In the genomic region with DNA sequence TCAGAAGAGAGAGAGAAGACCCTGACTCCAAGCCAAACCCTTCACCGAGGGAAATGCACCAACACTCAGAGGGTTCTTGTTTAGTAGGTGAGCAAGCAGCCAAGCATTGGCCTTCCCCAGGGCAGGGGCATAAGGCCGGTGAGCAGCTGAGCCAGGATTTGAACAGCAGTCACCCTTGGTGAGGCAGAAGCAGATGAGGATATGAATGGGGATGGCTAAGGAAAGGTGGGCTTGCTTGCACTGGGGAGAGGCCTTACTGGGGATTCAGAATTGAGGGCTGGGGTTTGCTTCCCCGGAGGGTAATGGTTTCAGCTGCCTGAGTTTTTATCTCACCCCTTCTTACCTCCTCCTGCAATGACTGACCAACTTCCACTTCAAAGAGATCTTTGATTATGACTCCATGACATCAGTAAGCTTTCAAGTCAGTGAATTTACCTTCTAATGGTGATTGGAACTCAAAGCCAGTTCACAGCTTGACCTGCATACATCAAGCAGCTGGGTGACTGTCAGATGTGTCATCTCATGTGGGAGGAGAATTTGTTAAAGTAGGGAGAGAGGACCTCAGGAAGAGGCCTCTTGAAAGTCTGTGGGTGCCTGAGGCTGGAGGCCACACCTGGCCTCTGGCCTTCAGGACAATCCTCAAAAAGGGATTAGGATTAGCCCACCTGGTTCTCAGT, we compare ENCODE assay signal across 7 cellular contexts.
DNase-seq lines count a peak whose midpoint lies in the region; ATAC-seq, FAIRE-seq and TF ChIP-seq lines count a peak whose summit lies in the region.
"Not testable (repeated sequence)": the region's sequence is repeated elsewhere in the genome, so short reads cannot be mapped to it uniquely, and the experiment has no call there.

No MANE protein-coding gene starts in this region.

- not testable (repeated sequence) for TF ChIP-seq CTCF in activated CD8-positive, alpha-beta T cell treated with anti-CD3 and anti-CD28 coated beads for 36 hours (IDR thresholded peaks at IDR 0.05); bronchial epithelial cell (IDR thresholded peaks at IDR 0.05; ENCODE audit: insufficient read depth, low read length, severe bottlenecking); neural crest cell (conservative IDR thresholded peaks at IDR 0.05)

- intact Hi-C loops in activated CD8-positive, alpha-beta T cell treated with anti-CD3 and anti-CD28 coated beads for 36 hours (cut with micrococcal nuclease), result not testable (repeated sequence)

- H3K27me3 Mint-ChIP-seq in T-helper 2 cell treated with Interferon-gamma antibody and Interleukin-4, amounts not matched to agents 5 μg/mL and 100 μg/mL, for 36 hours (ENCODE audit: low read depth); activated CD8-positive, alpha-beta T cell treated with anti-CD3 and anti-CD28 coated beads for 36 hours; activated T-cell treated with anti-CD3 and anti-CD28 coated beads, Interleukin-2, amount 50 U/mL, for 72 hours (ENCODE audit: low read depth); activated naive CD8-positive, alpha-beta T cell; neural crest cell (ENCODE audit: low read depth): not testable (repeated sequence)

- FAIRE-seq in H54 (lab: Jason Lieb, UNC) (peak; percentile 43), bronchial epithelial cell (lab: Jason Lieb, UNC) (peak; percentile 32)

- not testable (repeated sequence) for H3K27me3 ChIP-seq in bronchial epithelial cell (ENCODE audit: control insufficient read depth, insufficient read depth, low read length)

- H3K36me3 ChIP-seq in bronchial epithelial cell (ENCODE audit: control insufficient read depth, insufficient read depth, low read length), result not testable (repeated sequence)

- DNase-seq in H54 (ENCODE audit: insufficient read length, low spot score); T-helper 2 cell treated with Interferon-gamma antibody and Interleukin-4, amounts not matched to agents 5 μg/mL and 100 μg/mL, for 36 hours (ENCODE audit: low spot score); bronchial epithelial cell (ENCODE audit: low read depth); neural crest cell (ENCODE audit: low read depth, low spot score): not testable (repeated sequence)
- peak; percentile 24 for DNase-seq in activated CD8-positive, alpha-beta T cell treated with anti-CD3 and anti-CD28 coated beads for 36 hours
- peak in 1 of 2 donors; percentile 60 for DNase-seq in activated T-cell treated with anti-CD3 and anti-CD28 coated beads, Interleukin-2, amount 50 U/mL, for 72 hours

- H3K4me3 ChIP-seq in bronchial epithelial cell (ENCODE audit: low read depth, low read length), result not testable (repeated sequence)

- not testable (repeated sequence) for H3K4me3 Mint-ChIP-seq in T-helper 2 cell treated with Interferon-gamma antibody and Interleukin-4, amounts not matched to agents 5 μg/mL and 100 μg/mL, for 36 hours; activated CD8-positive, alpha-beta T cell treated with anti-CD3 and anti-CD28 coated beads for 36 hours; activated naive CD8-positive, alpha-beta T cell; neural crest cell
- H3K4me3 Mint-ChIP-seq in activated T-cell treated with anti-CD3 and anti-CD28 coated beads, Interleukin-2, amount 50 U/mL, for 72 hours, result peak overlapping the region; percentile 10 to 17

- H3K27ac Mint-ChIP-seq in T-helper 2 cell treated with Interferon-gamma antibody and Interleukin-4, amounts not matched to agents 5 μg/mL and 100 μg/mL, for 36 hours, result peak overlapping the region; percentile 65
- H3K27ac Mint-ChIP-seq in activated CD8-positive, alpha-beta T cell treated with anti-CD3 and anti-CD28 coated beads for 36 hours, result peak overlapping the region; percentile 85
- H3K27ac Mint-ChIP-seq in activated T-cell treated with anti-CD3 and anti-CD28 coated beads, Interleukin-2, amount 50 U/mL, for 72 hours, result peak overlapping the region; percentile 15
- peak overlapping the region; percentile 80 for H3K27ac Mint-ChIP-seq in activated naive CD8-positive, alpha-beta T cell
- H3K27ac Mint-ChIP-seq in neural crest cell (ENCODE audit: unreplicated experiment), result peak overlapping the region; percentile 43

- peak; percentile 52 for ATAC-seq in activated CD8-positive, alpha-beta T cell treated with anti-CD3 and anti-CD28 coated beads for 36 hours
- ATAC-seq in activated T-cell treated with anti-CD3 and anti-CD28 coated beads, Interleukin-2, amount 50 U/mL, for 72 hours (replicated peaks in 1 of 2), result peak; percentile 52 to 58

- H3K9me3 Mint-ChIP-seq in T-helper 2 cell treated with Interferon-gamma antibody and Interleukin-4, amounts not matched to agents 5 μg/mL and 100 μg/mL, for 36 hours; activated CD8-positive, alpha-beta T cell treated with anti-CD3 and anti-CD28 coated beads for 36 hours; activated T-cell treated with anti-CD3 and anti-CD28 coated beads, Interleukin-2, amount 50 U/mL, for 72 hours; activated naive CD8-positive, alpha-beta T cell (ENCODE audit: low read depth); neural crest cell: not testable (repeated sequence)

- H3K4me1 Mint-ChIP-seq in T-helper 2 cell treated with Interferon-gamma antibody and Interleukin-4, amounts not matched to agents 5 μg/mL and 100 μg/mL, for 36 hours (ENCODE audit: low read depth), result peaks cover 10% of the 10 kb centered on the region
- H3K4me1 Mint-ChIP-seq in activated CD8-positive, alpha-beta T cell treated with anti-CD3 and anti-CD28 coated beads for 36 hours (ENCODE audit: low read depth), result peaks cover 23% of the 10 kb centered on the region
- H3K4me1 Mint-ChIP-seq in activated T-cell treated with anti-CD3 and anti-CD28 coated beads, Interleukin-2, amount 50 U/mL, for 72 hours (ENCODE audit: low read depth), result peaks cover 24% of the 10 kb centered on the region
- peaks cover 19% of the 10 kb centered on the region for H3K4me1 Mint-ChIP-seq in activated naive CD8-positive, alpha-beta T cell (ENCODE audit: low read depth)
- not testable (repeated sequence) for H3K4me1 Mint-ChIP-seq in neural crest cell

- not testable (repeated sequence) for H3K36me3 Mint-ChIP-seq in T-helper 2 cell treated with Interferon-gamma antibody and Interleukin-4, amounts not matched to agents 5 μg/mL and 100 μg/mL, for 36 hours (ENCODE audit: low read depth); activated CD8-positive, alpha-beta T cell treated with anti-CD3 and anti-CD28 coated beads for 36 hours (ENCODE audit: low read depth); activated T-cell treated with anti-CD3 and anti-CD28 coated beads, Interleukin-2, amount 50 U/mL, for 72 hours (ENCODE audit: insufficient read depth in 2 of 2); activated naive CD8-positive, alpha-beta T cell; neural crest cell (ENCODE audit: low read depth)

- CTCF ChIA-PET in activated CD8-positive, alpha-beta T cell treated with anti-CD3 and anti-CD28 coated beads for 36 hours (lab: Charles Lee), result not testable (repeated sequence)

- POLR2A ChIA-PET in activated CD8-positive, alpha-beta T cell treated with anti-CD3 and anti-CD28 coated beads for 36 hours (lab: Charles Lee), result not testable (repeated sequence)

- not testable (repeated sequence) for TF ChIP-seq POLR2A in H54 (IDR thresholded peaks at IDR 0.05; ENCODE audit: low read depth, low read length)

Comparison
In these comparisons a context has a peak if more than half of its experiments do, and no peak if none do; other contexts are left out.
1. H3K27ac Mint-ChIP-seq: peak in every context shown above with its lines; median percentile 85 in activated CD8-positive, alpha-beta T cell treated with anti-CD3 and anti-CD28 coated beads for 36 hours; 80 in activated naive CD8-positive, alpha-beta T cell; 65 in T-helper 2 cell treated with Interferon-gamma antibody and Interleukin-4, amounts not matched to agents 5 μg/mL and 100 μg/mL, for 36 hours; 43 in neural crest cell; 15 in activated T-cell treated with anti-CD3 and anti-CD28 coated beads, Interleukin-2, amount 50 U/mL, for 72 hours.